23 cellular contexts compared by ENCODE assay signal in genomic region chr4:78040431-78040830, GRCh38. TPM values are rescaled to one million over a fixed set of nuclear protein-coding genes. Genes with fewer than 3 reads are reported as not detected.
A peak's percentile ranks its signal among the peaks of the same experiment; 100 is the strongest.
DNase-seq lines count a peak whose midpoint lies in the region; ATAC-seq, FAIRE-seq and TF ChIP-seq lines count a peak whose summit lies in the region.
"Had no signal": no experiment of that assay in that cellular context is flagged by ENCODE, and none has a peak within 500 bp of the region (broad histone marks: within the 10 kb centered on the region; RNA-seq: fewer than 3 reads in every experiment).

No MANE protein-coding gene starts in this region.

- H3K27me3 Mint-ChIP-seq in H9 (ENCODE audit: low read depth): 0 out of 2 replicates have a peak, but pooled peaks cover 2% of the 10 kb centered on the region
- H3K27me3 Mint-ChIP-seq: CD4-positive, alpha-beta T cell had no signal

- intact Hi-C loops in gastrocnemius medialis (cut with DNase I; ENCODE audit: low total_unique reads): no loop called here

- H4K20me1 ChIP-seq in H9 (ENCODE audit: control insufficient read depth, insufficient read depth, insufficient read length): no peaks in the 10 kb centered on the region
- H4K20me1 ChIP-seq: BLaER1 had no signal

- H4K91ac ChIP-seq in H9 (ENCODE audit: insufficient read length, low read depth, low read length): no peak overlapping the region

- H3K4me1 Mint-ChIP-seq in H9: peaks cover 5 to 10% of the 10 kb centered on the region in 2 experiments

- H2BK5ac ChIP-seq in H9 (ENCODE audit: insufficient read length, low read length): no peak overlapping the region

- in situ Hi-C loops in gastrocnemius medialis (cut with MboI; ENCODE audit: low sequenced_read_pairs in 4 of 4): no loop called here

- no peak overlapping the region for H3K27ac Mint-ChIP-seq in H9
- H3K27ac Mint-ChIP-seq: CD4-positive, alpha-beta T cell had no signal

- no peak overlapping the region for H2BK12ac ChIP-seq in H9 (ENCODE audit: insufficient read length, low read depth, low read length)

- no peaks in the 10 kb centered on the region for H3K27me3 ChIP-seq in H9 (ENCODE audit: insufficient read depth, low read length)
- no peaks in the 10 kb centered on the region for H3K27me3 ChIP-seq in gastrocnemius medialis
- H3K27me3 ChIP-seq: BLaER1, SJSA1 had no signal

- no peak overlapping the region for H2AK5ac ChIP-seq in H9 (ENCODE audit: insufficient read length, low read length)

- no peak overlapping the region for H3K4me2 ChIP-seq in H9 (ENCODE audit: insufficient read depth, insufficient read length, low read length)
- H3K4me2 ChIP-seq: BLaER1 had no signal

- H3K18ac ChIP-seq in H9 (ENCODE audit: insufficient read length, low read depth, low read length): no peak overlapping the region

- no peaks in the 10 kb centered on the region for H3K4me1 ChIP-seq in H9 (ENCODE audit: insufficient read depth, low read length)
- H3K4me1 ChIP-seq in gastrocnemius medialis: no peaks in the 10 kb centered on the region
- H3K4me1 ChIP-seq: BLaER1, Caco-2, SJSA1 had no signal

- no peak overlapping the region for H3K23ac ChIP-seq in H9 (ENCODE audit: insufficient read length, low read depth, low read length)

- ATAC-seq in gastrocnemius medialis: no peak

- no peaks in the 10 kb centered on the region for H3K23me2 ChIP-seq in H9 (ENCODE audit: insufficient read length, low read depth, low read length, poor library complexity, severe bottlenecking)

- H3T11ph ChIP-seq in H9 (ENCODE audit: low read length): no peak overlapping the region

- H2AFZ ChIP-seq in H9 (ENCODE audit: low read length): no peak overlapping the region

- FAIRE-seq in D721Med (lab: Jason Lieb, UNC): peak; percentile 64
- FAIRE-seq: G401.6, GM18507, H1, HTR-8/SVneo had no signal

- H3K79me2 ChIP-seq in H9 (ENCODE audit: insufficient read depth, low read length): no peaks in the 10 kb centered on the region

- H3K4me3 Mint-ChIP-seq in H9: no peak overlapping the region
- H3K4me3 Mint-ChIP-seq: CD4-positive, alpha-beta T cell had no signal

- TF ChIP-seq CTCF in D721Med (IDR thresholded peaks at IDR 0.05; ENCODE audit: insufficient read depth, missing control alignments) (no peak), choroid plexus epithelial cell (conservative IDR thresholded peaks at IDR 0.05; ENCODE audit: low read depth, low read length) (no peak), H9 (conservative IDR thresholded peaks at IDR 0.05) (no peak), gastrocnemius medialis (IDR thresholded peaks at IDR 0.05 in 4 of 5, conservative IDR thresholded peaks at IDR 0.05 in 1 of 5) (no peak)

- no peak overlapping the region for H2BK15ac ChIP-seq in H9 (ENCODE audit: low read depth, low read length)

- H3K14ac ChIP-seq in H9 (ENCODE audit: insufficient read depth, low read length): no peak overlapping the region

- H3K36me3 ChIP-seq in gastrocnemius medialis: no peaks in the 10 kb centered on the region
- H3K36me3 ChIP-seq: BLaER1, SJSA1 had no signal

- H3K4me3 ChIP-seq in choroid plexus epithelial cell (ENCODE audit: low read depth, low read length) (no peak overlapping the region), gastrocnemius medialis (no peak overlapping the region)
- H3K4me3 ChIP-seq: BLaER1, SJSA1 had no signal

- H2BK120ac ChIP-seq in H9 (ENCODE audit: low read depth, low read length, poor library complexity, severe bottlenecking): no peak overlapping the region

- DNase-seq in D721Med (ENCODE audit: insufficient read length, low spot score) (no peak), NCI-H226 (peak; percentile 49), choroid plexus epithelial cell (ENCODE audit: low read depth) (peak; percentile 14), foreskin melanocyte (peak; percentile 79), H9 (no peak), gastrocnemius medialis (no peak), UCSD-AML1 (lab: John Stamatoyannopoulos, UW; ENCODE audit: unreplicated experiment) (no peak)
- DNase-seq: Caco-2; CD4-positive, alpha-beta T cell; DND-41; KG1; NCI-H1105; NCI-H146; NCI-H2029; NCI-H2227 treated with DMSO at 0.1 percent for 48 hours; NCI-H510A treated with DMSO at 0.1 percent for 48 hours; NCI-H748 treated with DMSO at 0.1 percent for 48 hours had no signal

- H3K9ac ChIP-seq in H9 (ENCODE audit: extremely low read depth, insufficient read length, low read length): no peak overlapping the region
- H3K9ac ChIP-seq: BLaER1 had no signal

- H2BK20ac ChIP-seq in H9 (ENCODE audit: low read depth, low read length, poor library complexity, severe bottlenecking): no peak overlapping the region

- no CpG with 5 or more reads among the region's 1 CpG for WGBS in H9 (ENCODE audit: extremely low coverage, insufficient read length, low lambda C conversion rate)

- H4K5ac ChIP-seq in H9 (ENCODE audit: insufficient read length, low read depth, low read length): no peak overlapping the region

- no peak for TF ChIP-seq POLR2A in gastrocnemius medialis (IDR thresholded peaks at IDR 0.05)

- H3K9me3 ChIP-seq in H9 (ENCODE audit: control insufficient read depth, low read depth, low read length): no peaks in the 10 kb centered on the region
- no peaks in the 10 kb centered on the region for H3K9me3 ChIP-seq in gastrocnemius medialis
- H3K9me3 ChIP-seq: BLaER1, Caco-2, SJSA1 had no signal

- peaks cover 0 to 13% (median 9%) of the 10 kb centered on the region in 3 experiments; a peak in 5 of 7 replicates for H3K36me3 Mint-ChIP-seq in H9 (ENCODE audit: insufficient read depth in 1 of 3, low read depth in 3 of 3)

- no peak overlapping the region for H3K27ac ChIP-seq in H9 (ENCODE audit: insufficient read length, low read depth, low read length)
- no peak overlapping the region for H3K27ac ChIP-seq in gastrocnemius medialis
- H3K27ac ChIP-seq: BLaER1, SJSA1 had no signal

- no peak overlapping the region for H3K4ac ChIP-seq in H9 (ENCODE audit: low read depth, low read length)

- no peak overlapping the region for H3K56ac ChIP-seq in H9 (ENCODE audit: insufficient read length, low read depth, low read length)

- no peak overlapping the region for H4K8ac ChIP-seq in H9 (replicated peaks; ENCODE audit: insufficient read length, low read depth, low read length)

- no peaks in the 10 kb centered on the region for H3K79me1 ChIP-seq in H9 (ENCODE audit: insufficient read depth, low read depth, low read length, poor library complexity, severe bottlenecking)

- H3K9me3 Mint-ChIP-seq in H9: peaks cover 7 to 9% of the 10 kb centered on the region in 2 experiments; a peak in 3 of 5 replicates
- H3K9me3 Mint-ChIP-seq: CD4-positive, alpha-beta T cell had no signal

RNA-seq across cellular contexts. Expression of gene FRAS1, which starts 16.7 kb away (rescaled TPM):
- total RNA-seq in H9 (2021): 50.3 and 58.5 TPM in 2 replicates
- total RNA-seq in gastrocnemius medialis: under 1 TPM; 0.39 to 0.64 (median 0.46) TPM
- total RNA-seq: CD4-positive, alpha-beta T cell had no signal

Comparison
In these comparisons a context has a peak if more than half of its experiments do, and no peak if none do; other contexts are left out.
1. DNase-seq: peak in NCI-H226 (single experiment), choroid plexus epithelial cell (single experiment) and foreskin melanocyte (single experiment); none in D721Med (single experiment), H9 (single experiment), gastrocnemius medialis (0 of 2) and UCSD-AML1 (single experiment).
2. RNA of gene FRAS1, which starts 16.7 kb away (total RNA-seq): 50.3 to 58.5 TPM in H9; 0.39 to 0.64 TPM in gastrocnemius medialis; every median in the first group is over 10 times any median in the second.